In the genomic region with DNA sequence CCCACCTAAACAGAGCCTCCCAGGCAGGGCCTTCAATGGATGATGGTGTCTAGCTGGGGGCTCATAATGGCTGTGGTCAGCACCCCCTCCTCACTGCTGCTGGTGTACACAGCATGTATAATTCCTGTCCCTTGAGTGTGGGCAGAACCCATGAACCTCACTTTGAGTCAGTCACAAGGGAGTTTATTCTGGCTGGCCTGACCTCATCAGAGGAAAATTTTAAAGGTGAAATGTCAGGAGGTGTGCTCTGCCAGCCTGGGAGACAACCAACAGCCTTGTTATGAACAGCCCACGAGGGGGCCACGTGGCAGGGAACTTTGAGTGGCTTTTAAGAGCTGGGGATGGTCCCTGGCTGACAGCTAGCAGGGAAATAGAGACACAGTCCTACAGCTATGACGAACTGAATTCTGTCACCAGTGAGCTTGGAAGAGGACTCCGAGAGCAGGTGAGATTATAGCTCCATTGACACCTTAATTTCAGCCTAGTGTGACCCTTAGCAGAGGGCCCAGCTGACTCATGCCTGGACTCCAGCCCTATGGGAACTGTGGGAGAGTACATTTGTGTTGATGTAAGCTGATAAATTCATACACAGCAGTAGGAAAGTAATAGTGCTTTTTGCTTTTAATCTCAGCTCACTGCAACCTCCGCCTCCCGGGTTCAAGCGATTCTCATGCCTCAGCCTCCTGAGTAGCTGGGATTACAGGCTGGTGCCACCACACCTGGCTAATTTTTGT, we compare ENCODE assay signal across 2 cellular contexts.
TF ChIP-seq lines count a peak whose summit lies in the region.

No MANE protein-coding gene starts in this region.

TF ChIP-seq in HepG2, 621 proteins besides CTCF, POLR2A, EP300 and RAD21 (continued from another document):
- TF ChIP-seq, protein P1, sequence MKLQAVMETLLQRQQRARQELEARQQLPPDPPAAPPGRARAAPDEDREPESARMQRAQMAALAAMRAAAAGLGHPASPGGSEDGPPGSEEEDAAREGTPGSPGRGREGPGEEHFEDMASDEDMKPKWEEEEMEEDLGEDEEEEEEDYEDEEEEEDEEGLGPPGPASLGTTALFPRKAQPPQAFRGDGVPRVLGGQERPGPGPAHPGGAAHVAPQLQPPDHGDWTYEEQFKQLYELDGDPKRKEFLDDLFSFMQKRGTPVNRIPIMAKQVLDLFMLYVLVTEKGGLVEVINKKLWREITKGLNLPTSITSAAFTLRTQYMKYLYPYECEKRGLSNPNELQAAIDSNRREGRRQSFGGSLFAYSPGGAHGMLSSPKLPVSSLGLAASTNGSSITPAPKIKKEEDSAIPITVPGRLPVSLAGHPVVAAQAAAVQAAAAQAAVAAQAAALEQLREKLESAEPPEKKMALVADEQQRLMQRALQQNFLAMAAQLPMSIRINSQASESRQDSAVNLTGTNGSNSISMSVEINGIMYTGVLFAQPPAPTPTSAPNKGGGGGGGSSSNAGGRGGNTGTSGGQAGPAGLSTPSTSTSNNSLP (IDR thresholded peaks at IDR 0.05; ENCODE audit: low read depth, low read length): no peak
- TF ChIP-seq NR2F6 (IDR thresholded peaks at IDR 0.05) (0 out of 2 replicates have a peak, but pooled peaks have one; percentile 21), NR2F6 (CRISPR knock-in tag; IDR thresholded peaks at IDR 0.05) (0 out of 2 replicates have a peak, but pooled peaks have one; percentile 42)

TF ChIP-seq in K562, 482 proteins besides CTCF, POLR2A, EP300 and RAD21 (continued from another document and continues in another):
- TF ChIP-seq, protein P2, sequence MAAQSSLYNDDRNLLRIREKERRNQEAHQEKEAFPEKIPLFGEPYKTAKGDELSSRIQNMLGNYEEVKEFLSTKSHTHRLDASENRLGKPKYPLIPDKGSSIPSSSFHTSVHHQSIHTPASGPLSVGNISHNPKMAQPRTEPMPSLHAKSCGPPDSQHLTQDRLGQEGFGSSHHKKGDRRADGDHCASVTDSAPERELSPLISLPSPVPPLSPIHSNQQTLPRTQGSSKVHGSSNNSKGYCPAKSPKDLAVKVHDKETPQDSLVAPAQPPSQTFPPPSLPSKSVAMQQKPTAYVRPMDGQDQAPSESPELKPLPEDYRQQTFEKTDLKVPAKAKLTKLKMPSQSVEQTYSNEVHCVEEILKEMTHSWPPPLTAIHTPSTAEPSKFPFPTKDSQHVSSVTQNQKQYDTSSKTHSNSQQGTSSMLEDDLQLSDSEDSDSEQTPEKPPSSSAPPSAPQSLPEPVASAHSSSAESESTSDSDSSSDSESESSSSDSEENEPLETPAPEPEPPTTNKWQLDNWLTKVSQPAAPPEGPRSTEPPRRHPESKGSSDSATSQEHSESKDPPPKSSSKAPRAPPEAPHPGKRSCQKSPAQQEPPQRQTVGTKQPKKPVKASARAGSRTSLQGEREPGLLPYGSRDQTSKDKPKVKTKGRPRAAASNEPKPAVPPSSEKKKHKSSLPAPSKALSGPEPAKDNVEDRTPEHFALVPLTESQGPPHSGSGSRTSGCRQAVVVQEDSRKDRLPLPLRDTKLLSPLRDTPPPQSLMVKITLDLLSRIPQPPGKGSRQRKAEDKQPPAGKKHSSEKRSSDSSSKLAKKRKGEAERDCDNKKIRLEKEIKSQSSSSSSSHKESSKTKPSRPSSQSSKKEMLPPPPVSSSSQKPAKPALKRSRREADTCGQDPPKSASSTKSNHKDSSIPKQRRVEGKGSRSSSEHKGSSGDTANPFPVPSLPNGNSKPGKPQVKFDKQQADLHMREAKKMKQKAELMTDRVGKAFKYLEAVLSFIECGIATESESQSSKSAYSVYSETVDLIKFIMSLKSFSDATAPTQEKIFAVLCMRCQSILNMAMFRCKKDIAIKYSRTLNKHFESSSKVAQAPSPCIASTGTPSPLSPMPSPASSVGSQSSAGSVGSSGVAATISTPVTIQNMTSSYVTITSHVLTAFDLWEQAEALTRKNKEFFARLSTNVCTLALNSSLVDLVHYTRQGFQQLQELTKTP (IDR thresholded peaks at IDR 0.05; ENCODE audit: low read depth in 1 of 2, partially characterized antibody in 2 of 2): no peak
- TF ChIP-seq, protein P3, sequence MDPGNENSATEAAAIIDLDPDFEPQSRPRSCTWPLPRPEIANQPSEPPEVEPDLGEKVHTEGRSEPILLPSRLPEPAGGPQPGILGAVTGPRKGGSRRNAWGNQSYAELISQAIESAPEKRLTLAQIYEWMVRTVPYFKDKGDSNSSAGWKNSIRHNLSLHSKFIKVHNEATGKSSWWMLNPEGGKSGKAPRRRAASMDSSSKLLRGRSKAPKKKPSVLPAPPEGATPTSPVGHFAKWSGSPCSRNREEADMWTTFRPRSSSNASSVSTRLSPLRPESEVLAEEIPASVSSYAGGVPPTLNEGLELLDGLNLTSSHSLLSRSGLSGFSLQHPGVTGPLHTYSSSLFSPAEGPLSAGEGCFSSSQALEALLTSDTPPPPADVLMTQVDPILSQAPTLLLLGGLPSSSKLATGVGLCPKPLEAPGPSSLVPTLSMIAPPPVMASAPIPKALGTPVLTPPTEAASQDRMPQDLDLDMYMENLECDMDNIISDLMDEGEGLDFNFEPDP (CRISPR knock-in tag; IDR thresholded peaks at IDR 0.05): no peak
- TF ChIP-seq ZNF507 (tag; conservative IDR thresholded peaks at IDR 0.05) (no peak), FOXA3 (CRISPR knock-in tag; conservative IDR thresholded peaks at IDR 0.05 in 1 of 2, IDR thresholded peaks at IDR 0.05 in 1 of 2) (no peak), HNRNPH1 (optimal IDR thresholded peaks at IDR 0.05; ENCODE audit: low read depth, low read length) (no peak), POLR2AphosphoS2 (IDR thresholded peaks at IDR 0.05; ENCODE audit: low read length) (no peak), FOXK1 (CRISPR knock-in tag; IDR thresholded peaks at IDR 0.05; ENCODE audit: borderline replicate concordance) (no peak), SMAD1 (IDR thresholded peaks at IDR 0.05; ENCODE audit: low read depth, low read length, partially characterized antibody) (no peak), KLF6 (CRISPR knock-in tag; IDR thresholded peaks at IDR 0.05; ENCODE audit: borderline replicate concordance) (no peak), POLR3A (IDR thresholded peaks at IDR 0.05; ENCODE audit: borderline replicate concordance, extremely low read depth, insufficient read depth, insufficient read length) (no peak), NCOA2 (IDR thresholded peaks at IDR 0.05; ENCODE audit: partially characterized antibody in 2 of 2) (no peak)
- TF ChIP-seq, protein P4, sequence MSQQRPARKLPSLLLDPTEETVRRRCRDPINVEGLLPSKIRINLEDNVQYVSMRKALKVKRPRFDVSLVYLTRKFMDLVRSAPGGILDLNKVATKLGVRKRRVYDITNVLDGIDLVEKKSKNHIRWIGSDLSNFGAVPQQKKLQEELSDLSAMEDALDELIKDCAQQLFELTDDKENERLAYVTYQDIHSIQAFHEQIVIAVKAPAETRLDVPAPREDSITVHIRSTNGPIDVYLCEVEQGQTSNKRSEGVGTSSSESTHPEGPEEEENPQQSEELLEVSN (IDR thresholded peaks at IDR 0.05; ENCODE audit: borderline replicate concordance in 1 of 2, extremely low read depth in 1 of 2, insufficient read depth in 1 of 2, insufficient read length in 1 of 2, low read depth in 1 of 2, low read length in 1 of 2, poor library complexity in 1 of 2, severe bottlenecking in 1 of 2): peak in 1 of 2 experiments; percentile 26
- TF ChIP-seq, protein P5, sequence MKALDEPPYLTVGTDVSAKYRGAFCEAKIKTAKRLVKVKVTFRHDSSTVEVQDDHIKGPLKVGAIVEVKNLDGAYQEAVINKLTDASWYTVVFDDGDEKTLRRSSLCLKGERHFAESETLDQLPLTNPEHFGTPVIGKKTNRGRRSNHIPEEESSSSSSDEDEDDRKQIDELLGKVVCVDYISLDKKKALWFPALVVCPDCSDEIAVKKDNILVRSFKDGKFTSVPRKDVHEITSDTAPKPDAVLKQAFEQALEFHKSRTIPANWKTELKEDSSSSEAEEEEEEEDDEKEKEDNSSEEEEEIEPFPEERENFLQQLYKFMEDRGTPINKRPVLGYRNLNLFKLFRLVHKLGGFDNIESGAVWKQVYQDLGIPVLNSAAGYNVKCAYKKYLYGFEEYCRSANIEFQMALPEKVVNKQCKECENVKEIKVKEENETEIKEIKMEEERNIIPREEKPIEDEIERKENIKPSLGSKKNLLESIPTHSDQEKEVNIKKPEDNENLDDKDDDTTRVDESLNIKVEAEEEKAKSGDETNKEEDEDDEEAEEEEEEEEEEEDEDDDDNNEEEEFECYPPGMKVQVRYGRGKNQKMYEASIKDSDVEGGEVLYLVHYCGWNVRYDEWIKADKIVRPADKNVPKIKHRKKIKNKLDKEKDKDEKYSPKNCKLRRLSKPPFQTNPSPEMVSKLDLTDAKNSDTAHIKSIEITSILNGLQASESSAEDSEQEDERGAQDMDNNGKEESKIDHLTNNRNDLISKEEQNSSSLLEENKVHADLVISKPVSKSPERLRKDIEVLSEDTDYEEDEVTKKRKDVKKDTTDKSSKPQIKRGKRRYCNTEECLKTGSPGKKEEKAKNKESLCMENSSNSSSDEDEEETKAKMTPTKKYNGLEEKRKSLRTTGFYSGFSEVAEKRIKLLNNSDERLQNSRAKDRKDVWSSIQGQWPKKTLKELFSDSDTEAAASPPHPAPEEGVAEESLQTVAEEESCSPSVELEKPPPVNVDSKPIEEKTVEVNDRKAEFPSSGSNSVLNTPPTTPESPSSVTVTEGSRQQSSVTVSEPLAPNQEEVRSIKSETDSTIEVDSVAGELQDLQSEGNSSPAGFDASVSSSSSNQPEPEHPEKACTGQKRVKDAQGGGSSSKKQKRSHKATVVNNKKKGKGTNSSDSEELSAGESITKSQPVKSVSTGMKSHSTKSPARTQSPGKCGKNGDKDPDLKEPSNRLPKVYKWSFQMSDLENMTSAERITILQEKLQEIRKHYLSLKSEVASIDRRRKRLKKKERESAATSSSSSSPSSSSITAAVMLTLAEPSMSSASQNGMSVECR (CRISPR knock-in tag; IDR thresholded peaks at IDR 0.05): 0 out of 2 replicates have a peak, but pooled peaks have one; percentile 35
- TF ChIP-seq, protein P6, sequence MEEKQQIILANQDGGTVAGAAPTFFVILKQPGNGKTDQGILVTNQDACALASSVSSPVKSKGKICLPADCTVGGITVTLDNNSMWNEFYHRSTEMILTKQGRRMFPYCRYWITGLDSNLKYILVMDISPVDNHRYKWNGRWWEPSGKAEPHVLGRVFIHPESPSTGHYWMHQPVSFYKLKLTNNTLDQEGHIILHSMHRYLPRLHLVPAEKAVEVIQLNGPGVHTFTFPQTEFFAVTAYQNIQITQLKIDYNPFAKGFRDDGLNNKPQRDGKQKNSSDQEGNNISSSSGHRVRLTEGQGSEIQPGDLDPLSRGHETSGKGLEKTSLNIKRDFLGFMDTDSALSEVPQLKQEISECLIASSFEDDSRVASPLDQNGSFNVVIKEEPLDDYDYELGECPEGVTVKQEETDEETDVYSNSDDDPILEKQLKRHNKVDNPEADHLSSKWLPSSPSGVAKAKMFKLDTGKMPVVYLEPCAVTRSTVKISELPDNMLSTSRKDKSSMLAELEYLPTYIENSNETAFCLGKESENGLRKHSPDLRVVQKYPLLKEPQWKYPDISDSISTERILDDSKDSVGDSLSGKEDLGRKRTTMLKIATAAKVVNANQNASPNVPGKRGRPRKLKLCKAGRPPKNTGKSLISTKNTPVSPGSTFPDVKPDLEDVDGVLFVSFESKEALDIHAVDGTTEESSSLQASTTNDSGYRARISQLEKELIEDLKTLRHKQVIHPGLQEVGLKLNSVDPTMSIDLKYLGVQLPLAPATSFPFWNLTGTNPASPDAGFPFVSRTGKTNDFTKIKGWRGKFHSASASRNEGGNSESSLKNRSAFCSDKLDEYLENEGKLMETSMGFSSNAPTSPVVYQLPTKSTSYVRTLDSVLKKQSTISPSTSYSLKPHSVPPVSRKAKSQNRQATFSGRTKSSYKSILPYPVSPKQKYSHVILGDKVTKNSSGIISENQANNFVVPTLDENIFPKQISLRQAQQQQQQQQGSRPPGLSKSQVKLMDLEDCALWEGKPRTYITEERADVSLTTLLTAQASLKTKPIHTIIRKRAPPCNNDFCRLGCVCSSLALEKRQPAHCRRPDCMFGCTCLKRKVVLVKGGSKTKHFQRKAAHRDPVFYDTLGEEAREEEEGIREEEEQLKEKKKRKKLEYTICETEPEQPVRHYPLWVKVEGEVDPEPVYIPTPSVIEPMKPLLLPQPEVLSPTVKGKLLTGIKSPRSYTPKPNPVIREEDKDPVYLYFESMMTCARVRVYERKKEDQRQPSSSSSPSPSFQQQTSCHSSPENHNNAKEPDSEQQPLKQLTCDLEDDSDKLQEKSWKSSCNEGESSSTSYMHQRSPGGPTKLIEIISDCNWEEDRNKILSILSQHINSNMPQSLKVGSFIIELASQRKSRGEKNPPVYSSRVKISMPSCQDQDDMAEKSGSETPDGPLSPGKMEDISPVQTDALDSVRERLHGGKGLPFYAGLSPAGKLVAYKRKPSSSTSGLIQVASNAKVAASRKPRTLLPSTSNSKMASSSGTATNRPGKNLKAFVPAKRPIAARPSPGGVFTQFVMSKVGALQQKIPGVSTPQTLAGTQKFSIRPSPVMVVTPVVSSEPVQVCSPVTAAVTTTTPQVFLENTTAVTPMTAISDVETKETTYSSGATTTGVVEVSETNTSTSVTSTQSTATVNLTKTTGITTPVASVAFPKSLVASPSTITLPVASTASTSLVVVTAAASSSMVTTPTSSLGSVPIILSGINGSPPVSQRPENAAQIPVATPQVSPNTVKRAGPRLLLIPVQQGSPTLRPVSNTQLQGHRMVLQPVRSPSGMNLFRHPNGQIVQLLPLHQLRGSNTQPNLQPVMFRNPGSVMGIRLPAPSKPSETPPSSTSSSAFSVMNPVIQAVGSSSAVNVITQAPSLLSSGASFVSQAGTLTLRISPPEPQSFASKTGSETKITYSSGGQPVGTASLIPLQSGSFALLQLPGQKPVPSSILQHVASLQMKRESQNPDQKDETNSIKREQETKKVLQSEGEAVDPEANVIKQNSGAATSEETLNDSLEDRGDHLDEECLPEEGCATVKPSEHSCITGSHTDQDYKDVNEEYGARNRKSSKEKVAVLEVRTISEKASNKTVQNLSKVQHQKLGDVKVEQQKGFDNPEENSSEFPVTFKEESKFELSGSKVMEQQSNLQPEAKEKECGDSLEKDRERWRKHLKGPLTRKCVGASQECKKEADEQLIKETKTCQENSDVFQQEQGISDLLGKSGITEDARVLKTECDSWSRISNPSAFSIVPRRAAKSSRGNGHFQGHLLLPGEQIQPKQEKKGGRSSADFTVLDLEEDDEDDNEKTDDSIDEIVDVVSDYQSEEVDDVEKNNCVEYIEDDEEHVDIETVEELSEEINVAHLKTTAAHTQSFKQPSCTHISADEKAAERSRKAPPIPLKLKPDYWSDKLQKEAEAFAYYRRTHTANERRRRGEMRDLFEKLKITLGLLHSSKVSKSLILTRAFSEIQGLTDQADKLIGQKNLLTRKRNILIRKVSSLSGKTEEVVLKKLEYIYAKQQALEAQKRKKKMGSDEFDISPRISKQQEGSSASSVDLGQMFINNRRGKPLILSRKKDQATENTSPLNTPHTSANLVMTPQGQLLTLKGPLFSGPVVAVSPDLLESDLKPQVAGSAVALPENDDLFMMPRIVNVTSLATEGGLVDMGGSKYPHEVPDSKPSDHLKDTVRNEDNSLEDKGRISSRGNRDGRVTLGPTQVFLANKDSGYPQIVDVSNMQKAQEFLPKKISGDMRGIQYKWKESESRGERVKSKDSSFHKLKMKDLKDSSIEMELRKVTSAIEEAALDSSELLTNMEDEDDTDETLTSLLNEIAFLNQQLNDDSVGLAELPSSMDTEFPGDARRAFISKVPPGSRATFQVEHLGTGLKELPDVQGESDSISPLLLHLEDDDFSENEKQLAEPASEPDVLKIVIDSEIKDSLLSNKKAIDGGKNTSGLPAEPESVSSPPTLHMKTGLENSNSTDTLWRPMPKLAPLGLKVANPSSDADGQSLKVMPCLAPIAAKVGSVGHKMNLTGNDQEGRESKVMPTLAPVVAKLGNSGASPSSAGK (IDR thresholded peaks at IDR 0.05): peak; percentile 35; the same call in 1 of the 2 replicates
- TF ChIP-seq, protein P7, sequence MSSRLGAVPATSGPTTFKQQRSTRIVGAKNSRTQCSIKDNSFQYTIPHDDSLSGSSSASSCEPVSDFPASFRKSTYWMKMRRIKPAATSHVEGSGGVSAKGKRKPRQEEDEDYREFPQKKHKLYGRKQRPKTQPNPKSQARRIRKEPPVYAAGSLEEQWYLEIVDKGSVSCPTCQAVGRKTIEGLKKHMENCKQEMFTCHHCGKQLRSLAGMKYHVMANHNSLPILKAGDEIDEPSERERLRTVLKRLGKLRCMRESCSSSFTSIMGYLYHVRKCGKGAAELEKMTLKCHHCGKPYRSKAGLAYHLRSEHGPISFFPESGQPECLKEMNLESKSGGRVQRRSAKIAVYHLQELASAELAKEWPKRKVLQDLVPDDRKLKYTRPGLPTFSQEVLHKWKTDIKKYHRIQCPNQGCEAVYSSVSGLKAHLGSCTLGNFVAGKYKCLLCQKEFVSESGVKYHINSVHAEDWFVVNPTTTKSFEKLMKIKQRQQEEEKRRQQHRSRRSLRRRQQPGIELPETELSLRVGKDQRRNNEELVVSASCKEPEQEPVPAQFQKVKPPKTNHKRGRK (tag; IDR thresholded peaks at IDR 0.05): no peak
